ENCODE assay signal across 9 cellular contexts in genomic region chr11:35412285-35412684, GRCh38. TPM values are rescaled to one million over a fixed set of nuclear protein-coding genes. Genes with fewer than 3 reads are reported as not detected.
DNase-seq lines count a peak whose midpoint lies in the region; ATAC-seq and TF ChIP-seq lines count a peak whose summit lies in the region.
"Had no signal": no experiment of that assay in that cellular context is flagged by ENCODE, and none has a peak within 500 bp of the region (broad histone marks: within the 10 kb centered on the region; RNA-seq: fewer than 3 reads in every experiment).

No MANE protein-coding gene starts in this region.

- ATAC-seq in HG02759 (IDR thresholded peaks at IDR 0.05; ENCODE audit: unreplicated experiment) = no peak
- no peak for ATAC-seq in HG03442 (IDR thresholded peaks at IDR 0.05; ENCODE audit: unreplicated experiment)

- DNase-seq in A172 (ENCODE audit: low spot score) (peak; percentile 17), NCI-H69 (lab: John Stamatoyannopoulos, UW) (peak; percentile 76), epithelial cell of proximal tubule (ENCODE audit: low read depth) (no peak), KG1 (lab: John Stamatoyannopoulos, UW) (no peak), NCI-H2196 treated with DMSO at 0.1 percent for 48 hours (lab: John Stamatoyannopoulos, UW; ENCODE audit: unreplicated experiment) (no peak)
- DNase-seq: NCI-H2029 treated with DMSO at 0.1 percent for 48 hours had no signal

- TF ChIP-seq CTCF in GM12872 (IDR thresholded peaks at IDR 0.05; ENCODE audit: insufficient read depth, low read depth, low read length) = peak; percentile 49
- peak; percentile 60 for TF ChIP-seq CTCF in epithelial cell of proximal tubule (conservative IDR thresholded peaks at IDR 0.05; ENCODE audit: low read depth, low read length)

- no peak overlapping the region for H3K4me3 ChIP-seq in epithelial cell of proximal tubule (ENCODE audit: low read depth, low read length)

RNA-seq across cellular contexts. Expression of gene SLC1A2, which starts 7.1 kb away (rescaled TPM):
- 0.12 and 0.41 TPM in 2 replicates for total RNA-seq in A172 (2014; rRNA removed; shearing (Covaris generic))
- total RNA-seq in epithelial cell of proximal tubule = under 0.01 TPM in 1 of 2 replicates, not detected in the other

Comparison
In these comparisons a context has a peak if more than half of its experiments do, and no peak if none do; other contexts are left out.
1. DNase-seq: peak in A172 (single experiment) and NCI-H69 (single experiment); none in epithelial cell of proximal tubule (single experiment), KG1 (single experiment) and NCI-H2196 treated with DMSO at 0.1 percent for 48 hours (single experiment).